Comparison of ENCODE assay signal across 1 cellular context in the genomic region with DNA sequence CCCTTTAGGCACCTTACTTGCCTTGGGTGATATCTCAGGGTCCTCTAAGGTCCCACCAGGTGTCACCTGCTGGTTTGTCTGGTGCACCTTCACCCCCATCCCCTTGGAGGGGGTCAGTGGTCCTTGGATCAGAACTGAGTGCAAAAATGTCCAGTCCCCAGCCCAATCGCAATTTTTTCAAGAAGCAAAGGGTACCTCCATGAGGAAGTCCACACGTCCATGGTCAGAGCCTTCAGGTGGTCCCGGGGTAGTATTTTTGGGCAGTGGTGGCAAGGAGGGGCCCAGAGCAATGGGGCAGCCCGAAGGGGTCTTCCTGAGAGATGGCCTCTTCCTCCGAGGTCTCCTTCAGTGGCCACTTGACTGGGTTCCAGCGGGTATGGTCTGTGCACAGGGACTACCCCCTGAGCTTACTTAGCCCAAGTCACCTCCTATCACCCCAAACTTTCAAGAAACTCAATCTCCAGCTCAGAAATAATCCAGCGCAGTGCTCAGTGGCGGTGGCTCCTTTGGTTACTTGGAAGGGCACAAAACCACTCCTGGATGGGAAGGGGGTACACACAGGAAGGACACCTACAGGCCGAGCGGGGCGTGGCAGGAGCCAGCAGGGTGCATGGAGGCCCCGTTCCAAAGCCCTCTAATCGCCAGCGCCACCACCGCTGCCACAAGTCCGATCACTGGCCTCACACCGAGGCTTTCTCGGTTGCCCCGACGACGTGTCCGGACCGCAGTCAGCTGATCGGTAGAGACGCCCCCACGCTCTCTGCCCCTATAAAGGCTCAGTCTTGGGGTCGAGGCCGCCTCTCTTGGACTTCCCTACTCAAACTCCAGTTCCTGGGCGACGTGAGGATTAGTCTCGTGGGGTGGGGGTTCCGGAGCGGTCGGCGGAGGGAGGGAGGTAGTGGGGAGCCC.
TF ChIP-seq lines count a peak whose summit lies in the region.

No MANE protein-coding gene starts in this region.

TF ChIP-seq in HEK293, 187 proteins besides CTCF, POLR2A, EP300 and RAD21 (continued from another document):
- TF ChIP-seq ZNF274 (IDR thresholded peaks at IDR 0.05; ENCODE audit: low read length) (no peak), ZNF274 (tag by site-specific recombination; IDR thresholded peaks at IDR 0.05; ENCODE audit: borderline replicate concordance) (no peak), HOXC10 (CRISPR knock-in tag; IDR thresholded peaks at IDR 0.05) (no peak), ZNF645 (tag by site-specific recombination; IDR thresholded peaks at IDR 0.05) (no peak), ZNF560 (tag by site-specific recombination; IDR thresholded peaks at IDR 0.05; ENCODE audit: borderline replicate concordance) (no peak), ZNF169 (tag by site-specific recombination; IDR thresholded peaks at IDR 0.05) (no peak), AEBP2 (tag by site-specific recombination; IDR thresholded peaks at IDR 0.05; ENCODE audit: borderline replicate concordance) (no peak)
